12 cellular contexts compared by ENCODE assay signal in the genomic region with DNA sequence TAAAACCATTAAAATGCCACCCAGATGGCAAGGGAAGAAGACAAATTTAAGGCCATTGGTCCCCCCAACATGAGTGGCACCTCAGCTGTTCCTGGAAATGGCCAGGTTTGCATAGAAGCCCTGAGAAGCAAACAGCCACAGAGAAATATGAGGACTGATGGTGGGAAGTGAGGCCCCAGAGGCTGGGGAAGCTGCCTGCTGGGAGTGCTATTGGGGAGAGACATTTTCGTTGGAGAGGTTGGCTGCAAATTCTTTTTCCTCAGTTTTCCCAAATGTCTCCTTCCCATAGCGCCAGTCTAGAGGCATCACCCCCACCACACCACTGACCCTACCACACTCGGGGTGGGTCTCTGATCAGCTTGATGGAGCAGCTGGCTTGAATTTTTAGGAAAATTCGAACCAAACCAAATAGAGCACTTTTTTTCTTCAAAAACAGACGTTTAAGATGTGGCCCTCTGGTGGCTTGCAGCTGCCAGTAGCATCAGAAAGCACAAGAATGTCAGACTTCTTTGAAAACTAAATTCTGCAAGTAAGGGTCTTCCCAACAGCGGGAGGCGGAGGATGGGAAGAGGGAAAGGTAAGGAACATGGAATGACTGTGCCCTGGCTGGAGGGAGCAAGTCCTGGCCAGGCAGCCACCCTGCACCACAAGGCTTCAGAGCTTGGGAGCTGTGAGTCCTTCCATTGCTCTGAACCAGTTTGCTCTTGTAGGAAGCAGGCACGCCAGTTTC. TPM values are rescaled to one million over a fixed set of nuclear protein-coding genes. Genes with fewer than 3 reads are reported as not detected.
DNase-seq lines count a peak whose midpoint lies in the region; ATAC-seq and TF ChIP-seq lines count a peak whose summit lies in the region.
"Had no signal": no experiment of that assay in that cellular context is flagged by ENCODE, and none has a peak within 500 bp of the region (broad histone marks: within the 10 kb centered on the region; RNA-seq: fewer than 3 reads in every experiment).

No MANE protein-coding gene starts in this region.

- no peak overlapping the region for H4K8ac ChIP-seq in trophoblast cell (ENCODE audit: low read depth, low read length)

- no peak overlapping the region for H3K27ac ChIP-seq in trophoblast cell (ENCODE audit: low read depth, low read length)

- ATAC-seq in HG02571 (IDR thresholded peaks at IDR 0.05; ENCODE audit: unreplicated experiment) (no peak), HG02870 (IDR thresholded peaks at IDR 0.05; ENCODE audit: unreplicated experiment) (no peak)

- WGBS in trophoblast cell (ENCODE audit: extremely low coverage, insufficient coverage, insufficient read length), result no CpG with 5 or more reads among the region's 8 CpGs

- peak; percentile 24 for TF ChIP-seq CTCF in GM10266 (IDR thresholded peaks at IDR 0.05; ENCODE audit: control insufficient read depth, insufficient read depth, low read depth, missing control alignments)

- DNase-seq in GM10266 (ENCODE audit: extremely low spot score) (no peak), NAMALWA (ENCODE audit: low spot score) (peak; percentile 39), dermis blood vessel endothelial cell (peak; percentile 44), trophoblast cell (peak in 1 of 2 donors; percentile 56), activated gamma-delta T cell (lab: John Stamatoyannopoulos, UW) (no peak)
- no peak for DNase-seq in stimulated activated CD4-positive, alpha-beta T cell treated with anti-CD3 and anti-CD28 coated beads, Interleukin-15, amount 100 ng/mL, for 24 hours
- DNase-seq: activated CD4-positive, alpha-beta memory T cell treated with anti-CD3 and anti-CD28 coated beads for 36 hours; effector CD4-positive, alpha-beta T cell; NCI-H446 treated with DMSO at 0.1 percent for 48 hours; stimulated activated CD4-positive, alpha-beta T cell treated with anti-CD3 and anti-CD28 coated beads, Interleukin-4, amount 100 ng/mL, for 24 hours had no signal

- H3K4ac ChIP-seq in trophoblast cell (ENCODE audit: low read depth, low read length), result no peak overlapping the region

- H2AK5ac ChIP-seq in trophoblast cell (ENCODE audit: low read length), result no peak overlapping the region

- no peak overlapping the region for H4K12ac ChIP-seq in trophoblast cell (ENCODE audit: low read depth, low read length)

- no peak overlapping the region for H3K23ac ChIP-seq in trophoblast cell (ENCODE audit: low read length)

- no peaks in the 10 kb centered on the region for H3K9me3 ChIP-seq in trophoblast cell (ENCODE audit: insufficient read depth, low read depth, low read length)

- no peak overlapping the region for H4K91ac ChIP-seq in trophoblast cell (ENCODE audit: low read depth, low read length)

- H3K9ac ChIP-seq in trophoblast cell (ENCODE audit: low read length), result no peak overlapping the region

- no peak overlapping the region for H2AFZ ChIP-seq in trophoblast cell (ENCODE audit: insufficient read depth, low read length, poor library complexity)

- no peaks in the 10 kb centered on the region for H3K79me2 ChIP-seq in trophoblast cell (ENCODE audit: control insufficient read depth, insufficient read depth, low read length, poor library complexity)

- peak overlapping the region; percentile 3 for H2BK120ac ChIP-seq in trophoblast cell (ENCODE audit: insufficient read depth, low read length, poor library complexity)

- H3K18ac ChIP-seq in trophoblast cell (ENCODE audit: low read length), result no peak overlapping the region

- no peak overlapping the region for H2BK5ac ChIP-seq in trophoblast cell (ENCODE audit: low read depth, low read length, poor library complexity)

- H3K79me1 ChIP-seq in trophoblast cell (ENCODE audit: low read length), result peaks cover 3% of the 10 kb centered on the region

- H3K14ac ChIP-seq in trophoblast cell (ENCODE audit: low read length), result peak overlapping the region; percentile 22

- no peak overlapping the region for H3K4me2 ChIP-seq in trophoblast cell (ENCODE audit: low read length)

- no peaks in the 10 kb centered on the region for H3K27me3 ChIP-seq in trophoblast cell (ENCODE audit: insufficient read depth, low read length)

- H2BK12ac ChIP-seq in trophoblast cell (ENCODE audit: low read length), result no peak overlapping the region

- H3K36me3 ChIP-seq in trophoblast cell (ENCODE audit: control insufficient read depth in 1 of 2, insufficient read depth in 2 of 2, low read length in 2 of 2), result no peaks in the 10 kb centered on the region

- peaks cover 9 to 11% of the 10 kb centered on the region in 2 experiments for H3K4me1 ChIP-seq in trophoblast cell (ENCODE audit: control insufficient read depth in 1 of 2, insufficient read depth in 2 of 2, low read length in 2 of 2)

- H3K4me3 ChIP-seq in trophoblast cell (ENCODE audit: low read depth, low read length), result no peak overlapping the region

RNA-seq across cellular contexts. Expression of gene SLC12A3, which starts 13.2 kb away (rescaled TPM):
- not detected in 2 replicates for total RNA-seq in dermis blood vessel endothelial cell
- polyA plus RNA-seq in trophoblast cell (2013), result 0.11 TPM in 2 replicates
- total RNA-seq: activated CD4-positive, alpha-beta memory T cell treated with anti-CD3 and anti-CD28 coated beads for 36 hours had no signal

Comparison
In these comparisons a context has a peak if more than half of its experiments do, and no peak if none do; other contexts are left out.
1. DNase-seq: peak in NAMALWA (single experiment) and dermis blood vessel endothelial cell (single experiment); none in GM10266 (single experiment), activated gamma-delta T cell (single experiment) and stimulated activated CD4-positive, alpha-beta T cell treated with anti-CD3 and anti-CD28 coated beads, Interleukin-15, amount 100 ng/mL, for 24 hours (single experiment).